ENCODE assay signal across 25 cellular contexts in genomic region chr12:107135177-107135576, GRCh38. TPM values are rescaled to one million over a fixed set of nuclear protein-coding genes. Genes with fewer than 3 reads are reported as not detected.
"Had no signal": no experiment of that assay in that cellular context is flagged by ENCODE, and none has a peak within 500 bp of the region (broad histone marks: within the 10 kb centered on the region; RNA-seq: fewer than 3 reads in every experiment).

No MANE protein-coding gene starts in this region.

- H3K9me3 ChIP-seq: SJCRH30 had no signal

- H3K4me1 ChIP-seq: SJCRH30 had no signal

- H3K27ac ChIP-seq: SJCRH30, SK-N-MC had no signal

- H3K4me1 Mint-ChIP-seq: activated B cell treated with CpG ODN at 0.5 μM for 24 hours; activated CD4-positive, alpha-beta memory T cell treated with anti-CD3 and anti-CD28 coated beads, Interleukin-2, amount 10 ng/mL, durations not matched to agents 7 days and 5 days; activated naive CD4-positive, alpha-beta T cell treated with anti-CD3 and anti-CD28 coated beads, Interleukin-2, amount 10 ng/mL, durations not matched to agents 7 days and 5 days; activated naive CD8-positive, alpha-beta T cell treated with anti-CD3 and anti-CD28 coated beads, Interleukin-2, amount 50 U/mL, for 24 hours had no signal

- H3K27me3 ChIP-seq: SJCRH30 had no signal

- H3K27me3 Mint-ChIP-seq: activated B cell treated with CpG ODN at 0.5 μM for 24 hours; activated CD4-positive, alpha-beta memory T cell treated with anti-CD3 and anti-CD28 coated beads, Interleukin-2, amount 10 ng/mL, durations not matched to agents 7 days and 5 days; activated naive CD4-positive, alpha-beta T cell treated with anti-CD3 and anti-CD28 coated beads, Interleukin-2, amount 10 ng/mL, durations not matched to agents 7 days and 5 days; activated naive CD8-positive, alpha-beta T cell; activated naive CD8-positive, alpha-beta T cell treated with anti-CD3 and anti-CD28 coated beads, Interleukin-2, amount 50 U/mL, for 24 hours had no signal

- DNase-seq: activated B cell treated with CpG ODN at 0.5 μM for 24 hours; activated CD8-positive, alpha-beta memory T cell treated with anti-CD3 and anti-CD28 coated beads for 24 hours; activated effector memory CD4-positive, alpha-beta T cell treated with Interleukin-2 at 50 U/mL for 16 hours; anterior cingulate cortex; caudate nucleus; cerebellar nuclear complex; NCI-H1092 treated with DMSO at 0.1 percent for 48 hours; NCI-H1417 treated with DMSO at 0.1 percent for 48 hours; NCI-H1694 treated with DMSO at 0.1 percent for 48 hours; NCI-H2029; NCI-H2107; NCI-H2227 treated with DMSO at 0.1 percent for 48 hours; NCI-H446; NCI-H526 treated with DMSO at 0.1 percent for 48 hours; NK-92 treated with Interleukin-12 subunit alpha and Interleukin-12 subunit beta, amount 100 ng/mL, for 24 hours had no signal

- H3K4me3 ChIP-seq: SJCRH30, SK-N-MC had no signal

- H3K36me3 Mint-ChIP-seq: activated CD8-positive, alpha-beta memory T cell treated with anti-CD3 and anti-CD28 coated beads, Interleukin-2, amount 10 ng/mL, durations not matched to agents 7 days and 5 days; activated naive CD4-positive, alpha-beta T cell treated with anti-CD3 and anti-CD28 coated beads, Interleukin-2, amount 10 ng/mL, durations not matched to agents 7 days and 5 days; activated naive CD8-positive, alpha-beta T cell; brain had no signal

- H3K4me3 Mint-ChIP-seq: activated B cell treated with CpG ODN at 0.5 μM for 24 hours; activated CD4-positive, alpha-beta memory T cell treated with anti-CD3 and anti-CD28 coated beads, Interleukin-2, amount 10 ng/mL, durations not matched to agents 7 days and 5 days; activated CD8-positive, alpha-beta memory T cell treated with anti-CD3 and anti-CD28 coated beads, Interleukin-2, amount 10 ng/mL, durations not matched to agents 7 days and 5 days; activated naive CD4-positive, alpha-beta T cell treated with anti-CD3 and anti-CD28 coated beads, Interleukin-2, amount 10 ng/mL, durations not matched to agents 7 days and 5 days; activated naive CD8-positive, alpha-beta T cell; activated naive CD8-positive, alpha-beta T cell treated with anti-CD3 and anti-CD28 coated beads, Interleukin-2, amount 50 U/mL, for 24 hours; brain; T-helper 1 cell treated with Interleukin-12 subunit alpha and Interleukin-12 subunit beta and Interleukin-4 antibody, amounts not matched to agents 30 μg/mL and 1 μg/mL, for 36 hours had no signal

- H3K9me3 Mint-ChIP-seq: activated B cell treated with CpG ODN at 0.5 μM for 24 hours; activated CD4-positive, alpha-beta memory T cell treated with anti-CD3 and anti-CD28 coated beads, Interleukin-2, amount 10 ng/mL, durations not matched to agents 7 days and 5 days; activated naive CD4-positive, alpha-beta T cell treated with anti-CD3 and anti-CD28 coated beads, Interleukin-2, amount 10 ng/mL, durations not matched to agents 7 days and 5 days; activated naive CD8-positive, alpha-beta T cell treated with anti-CD3 and anti-CD28 coated beads, Interleukin-2, amount 50 U/mL, for 24 hours; brain; T-helper 1 cell treated with Interleukin-12 subunit alpha and Interleukin-12 subunit beta and Interleukin-4 antibody, amounts not matched to agents 30 μg/mL and 1 μg/mL, for 36 hours had no signal

- H3K36me3 ChIP-seq: SJCRH30 had no signal

- H3K27ac Mint-ChIP-seq: activated B cell treated with CpG ODN at 0.5 μM for 24 hours; activated CD4-positive, alpha-beta memory T cell treated with anti-CD3 and anti-CD28 coated beads, Interleukin-2, amount 10 ng/mL, durations not matched to agents 7 days and 5 days; activated CD8-positive, alpha-beta memory T cell treated with anti-CD3 and anti-CD28 coated beads, Interleukin-2, amount 10 ng/mL, durations not matched to agents 7 days and 5 days; activated naive CD4-positive, alpha-beta T cell treated with anti-CD3 and anti-CD28 coated beads, Interleukin-2, amount 10 ng/mL, durations not matched to agents 7 days and 5 days; activated naive CD8-positive, alpha-beta T cell; activated naive CD8-positive, alpha-beta T cell treated with anti-CD3 and anti-CD28 coated beads, Interleukin-2, amount 50 U/mL, for 24 hours; brain; T-helper 1 cell treated with Interleukin-12 subunit alpha and Interleukin-12 subunit beta and Interleukin-4 antibody, amounts not matched to agents 30 μg/mL and 1 μg/mL, for 36 hours had no signal

RNA-seq across cellular contexts. Expression of gene CRY1, which starts 41.8 kb away (rescaled TPM):
- total RNA-seq: OCI-LY7 had no signal
